Comparison of ENCODE assay signal across 9 cellular contexts in the genomic region with DNA sequence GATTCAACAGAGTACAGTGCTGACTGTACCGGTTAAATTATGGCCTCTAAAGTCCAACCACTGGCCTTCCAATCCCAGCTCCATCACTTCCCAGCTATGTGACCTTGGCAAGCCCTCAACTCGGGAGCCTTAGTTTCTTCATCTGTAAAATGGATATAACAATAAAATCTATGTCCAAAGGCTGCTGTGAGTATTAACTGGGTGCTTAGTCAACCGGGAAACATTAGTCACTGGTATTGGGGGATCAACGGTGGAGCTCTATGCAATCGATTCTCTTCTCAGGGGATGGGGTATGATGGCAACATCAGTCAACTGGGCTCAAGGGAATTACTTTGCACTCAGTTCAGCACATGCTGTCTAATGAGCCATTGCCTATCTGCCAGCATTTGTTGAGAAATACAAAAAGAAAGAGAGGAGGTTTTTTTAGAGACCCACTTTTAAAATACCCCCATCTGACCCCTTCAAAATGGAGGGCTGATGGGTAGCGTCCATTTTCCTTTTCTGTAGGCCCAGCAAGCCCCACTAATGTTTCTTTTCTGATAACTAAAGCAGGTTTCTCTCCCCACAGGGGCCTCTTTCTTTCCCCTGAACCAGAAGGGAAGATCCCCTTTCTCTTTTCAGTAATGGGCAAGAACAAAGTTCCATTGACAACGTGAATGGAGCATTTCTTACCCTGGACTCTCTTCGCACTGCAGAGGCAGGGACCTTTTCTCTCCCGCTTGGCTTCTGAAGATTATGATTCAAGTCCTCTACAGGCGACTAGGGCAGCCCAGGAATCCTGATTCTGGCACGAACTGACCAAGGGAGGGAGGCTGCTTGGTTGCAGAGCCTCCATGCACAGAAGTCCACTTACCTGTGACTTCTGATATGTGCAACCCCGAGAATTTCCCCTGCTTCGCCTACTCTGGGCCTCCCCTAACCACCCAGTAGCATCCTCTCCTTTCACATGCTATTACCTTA. TPM values are rescaled to one million over a fixed set of nuclear protein-coding genes. Genes with fewer than 3 reads are reported as not detected.
DNase-seq lines count a peak whose midpoint lies in the region; ATAC-seq, FAIRE-seq and TF ChIP-seq lines count a peak whose summit lies in the region.
"Had no signal": no experiment of that assay in that cellular context is flagged by ENCODE, and none has a peak within 500 bp of the region (broad histone marks: within the 10 kb centered on the region; RNA-seq: fewer than 3 reads in every experiment).

No MANE protein-coding gene starts in this region.

- peak; percentile 47 for DNase-seq in stimulated activated CD4-positive, alpha-beta T cell treated with anti-CD3 and anti-CD28 coated beads, Interleukin-1b, Interleukin-23, amount 100 ng/mL, for 48 hours
- no peak for DNase-seq in stimulated activated CD4-positive, alpha-beta T cell treated with anti-CD3 and anti-CD28 coated beads, Interleukin-12 subunit alpha, Interleukin-12 subunit beta, amount 100 ng/mL, for 4 hours
- peak; percentile 40 to 57 for DNase-seq in activated T-cell treated with anti-CD3 and anti-CD28 coated beads, Interleukin-2, amount 50 U/mL, for 72 hours
- DNase-seq in NCI-H1436 treated with DMSO at 0.1 percent for 48 hours (lab: John Stamatoyannopoulos, UW) (no peak), heart right ventricle (no peak), HTR-8/SVneo (ENCODE audit: insufficient read length, low spot score) (no peak), tibial artery (no peak)

- H3K4me1 ChIP-seq in heart right ventricle (peaks cover 0 to 46% (median 11%) of the 10 kb centered on the region in 9 donors), tibial artery (peaks cover 0 to 13% (median 5%) of the 10 kb centered on the region in 4 donors)

- H3K27me3 Mint-ChIP-seq in activated T-cell treated with anti-CD3 and anti-CD28 coated beads, Interleukin-2, amount 50 U/mL, for 72 hours (ENCODE audit: low read depth): no peaks in the 10 kb centered on the region

- H3K4me3 ChIP-seq in heart right ventricle (no peak overlapping the region), tibial artery (no peak overlapping the region)

- H3K27ac Mint-ChIP-seq in activated T-cell treated with anti-CD3 and anti-CD28 coated beads, Interleukin-2, amount 50 U/mL, for 72 hours: peak overlapping the region; percentile 95

- no peaks in the 10 kb centered on the region for H3K9me3 ChIP-seq in heart right ventricle
- H3K9me3 ChIP-seq in tibial artery: no peaks in the 10 kb centered on the region

- H3K9me3 Mint-ChIP-seq in activated T-cell treated with anti-CD3 and anti-CD28 coated beads, Interleukin-2, amount 50 U/mL, for 72 hours: no peaks in the 10 kb centered on the region

- 80 to 88% methylated on average over 13 of the region's 13 CpGs for WGBS in heart right ventricle, 2 donors

- peaks cover 0 to 5% (median 0%) of the 10 kb centered on the region in 7 donors for H3K27me3 ChIP-seq in heart right ventricle
- H3K27me3 ChIP-seq in tibial artery: no peaks in the 10 kb centered on the region

- H3K4me1 Mint-ChIP-seq in activated T-cell treated with anti-CD3 and anti-CD28 coated beads, Interleukin-2, amount 50 U/mL, for 72 hours (ENCODE audit: low read depth): peaks cover 98% of the 10 kb centered on the region

- H3K36me3 ChIP-seq in heart right ventricle (no peaks in the 10 kb centered on the region), tibial artery (no peaks in the 10 kb centered on the region)

- peak overlapping the region; percentile 79 to 87 for H3K4me3 Mint-ChIP-seq in activated T-cell treated with anti-CD3 and anti-CD28 coated beads, Interleukin-2, amount 50 U/mL, for 72 hours

- FAIRE-seq in HTR-8/SVneo (lab: Jason Lieb, UNC): no peak
- FAIRE-seq: endothelial cell of umbilical vein had no signal

- intact Hi-C loops in heart right ventricle (cut with DNase I): loop anchor here in 1 of 10 donors (10.0 kb wide), 1 partner anchor 58 kb away; no protein-coding TSS in a partner anchor
- intact Hi-C loops in tibial artery (cut with DNase I; ENCODE audit: low total_unique reads): no loop called here

- peaks cover 0 to 2% of the 10 kb centered on the region in 2 donors for H3K36me3 Mint-ChIP-seq in activated T-cell treated with anti-CD3 and anti-CD28 coated beads, Interleukin-2, amount 50 U/mL, for 72 hours (ENCODE audit: insufficient read depth in 2 of 2)

- H3K27ac ChIP-seq in heart right ventricle: no peak overlapping the region
- no peak overlapping the region for H3K27ac ChIP-seq in tibial artery

- TF ChIP-seq CTCF in heart right ventricle (IDR thresholded peaks at IDR 0.05) (no peak), tibial artery (IDR thresholded peaks at IDR 0.05) (no peak)

- ATAC-seq in HG02885 (IDR thresholded peaks at IDR 0.05; ENCODE audit: poor library complexity, unreplicated experiment): peak; percentile 43
- ATAC-seq in activated T-cell treated with anti-CD3 and anti-CD28 coated beads, Interleukin-2, amount 50 U/mL, for 72 hours (replicated peaks in 1 of 2): peak; percentile 49 to 50
- no peak for ATAC-seq in heart right ventricle

RNA-seq across cellular contexts. Expression of a gene that starts 8.7 kb away (rescaled TPM):
- total RNA-seq in activated T-cell treated with anti-CD3 and anti-CD28 coated beads, Interleukin-2, amount 50 U/mL, for 72 hours: 100 to 1,000 TPM in 1 of 2 donors, 10 to 100 TPM in 1; 98.2 to 131 TPM
- total RNA-seq in heart right ventricle: 10 to 100 TPM; 52.8 to 77.9 (median 59.0) TPM
- polyA plus RNA-seq in heart right ventricle: 10 to 100 TPM; 14.1 to 42.1 TPM

Comparison
In these comparisons a context has a peak if more than half of its experiments do, and no peak if none do; other contexts are left out.
1. DNase-seq: peak in stimulated activated CD4-positive, alpha-beta T cell treated with anti-CD3 and anti-CD28 coated beads, Interleukin-1b, Interleukin-23, amount 100 ng/mL, for 48 hours (single experiment) and activated T-cell treated with anti-CD3 and anti-CD28 coated beads, Interleukin-2, amount 50 U/mL, for 72 hours (2 of 2); none in stimulated activated CD4-positive, alpha-beta T cell treated with anti-CD3 and anti-CD28 coated beads, Interleukin-12 subunit alpha, Interleukin-12 subunit beta, amount 100 ng/mL, for 4 hours (single experiment), NCI-H1436 treated with DMSO at 0.1 percent for 48 hours (single experiment), heart right ventricle (0 of 2), HTR-8/SVneo (single experiment) and tibial artery (0 of 2).
2. ATAC-seq: peak in HG02885 (single experiment) and activated T-cell treated with anti-CD3 and anti-CD28 coated beads, Interleukin-2, amount 50 U/mL, for 72 hours (2 of 2); none in heart right ventricle (0 of 8).